ENCODE assay signal across 23 cellular contexts in genomic region chr7:137976700-137977099, GRCh38. TPM values are rescaled to one million over a fixed set of nuclear protein-coding genes. Genes with fewer than 3 reads are reported as not detected.
DNase-seq lines count a peak whose midpoint lies in the region; ATAC-seq, FAIRE-seq and TF ChIP-seq lines count a peak whose summit lies in the region.
"Had no signal": no experiment of that assay in that cellular context is flagged by ENCODE, and none has a peak within 500 bp of the region (broad histone marks: within the 10 kb centered on the region; RNA-seq: fewer than 3 reads in every experiment).

No MANE protein-coding gene starts in this region.

- H3K27me3 ChIP-seq in GM23338 (ENCODE audit: insufficient read depth) (no peaks in the 10 kb centered on the region), astrocyte (ENCODE audit: insufficient read depth, low read length) (no peaks in the 10 kb centered on the region), mucosa of rectum (ENCODE audit: control insufficient read depth in 2 of 2, insufficient read depth in 2 of 2, low read length in 2 of 2) (no peaks in the 10 kb centered on the region), stomach smooth muscle (ENCODE audit: control insufficient read depth in 1 of 2, insufficient read depth in 2 of 2, low read length in 2 of 2) (no peaks in the 10 kb centered on the region)

- H3K4me1 ChIP-seq in GM23338 (ENCODE audit: insufficient read depth) (peaks cover 16% of the 10 kb centered on the region), astrocyte (ENCODE audit: insufficient read depth, low read length) (peaks cover 55% of the 10 kb centered on the region), mucosa of rectum (ENCODE audit: control insufficient read depth in 2 of 2, insufficient read depth in 2 of 2, low read length in 2 of 2) (peaks cover 17 to 18% of the 10 kb centered on the region in 2 donors), stomach smooth muscle (ENCODE audit: control insufficient read depth, insufficient read depth, low read length) (peaks cover 63% of the 10 kb centered on the region)

- no peak overlapping the region for H2AFZ ChIP-seq in GM23338
- H2AFZ ChIP-seq in astrocyte (ENCODE audit: low read depth, low read length): no peak overlapping the region
- H2AFZ ChIP-seq: PC-9 had no signal

- peaks cover 7% of the 10 kb centered on the region for H3K36me3 Mint-ChIP-seq in GM23338 (ENCODE audit: low read depth)
- H3K36me3 Mint-ChIP-seq in astrocyte (ENCODE audit: low read depth, unreplicated experiment): peaks cover 18% of the 10 kb centered on the region

- H4K20me1 ChIP-seq in GM23338 (replicated peaks; ENCODE audit: insufficient read depth) (peaks cover 9% of the 10 kb centered on the region), astrocyte (ENCODE audit: insufficient read depth, low read length) (peaks cover 41% of the 10 kb centered on the region)

- ATAC-seq in GM23338 (no peak), HG02678 (IDR thresholded peaks at IDR 0.05; ENCODE audit: unreplicated experiment) (no peak)
- ATAC-seq: activated T-cell treated with anti-CD3 and anti-CD28 coated beads, Interleukin-2, amount 50 U/mL, for 72 hours; HCT116; naive thymus-derived CD8-positive, alpha-beta T cell; stimulated activated memory B cell treated with anti-CD40 and anti-IgM and Interleukin-4, amounts not matched to agents 10 μg/mL and 1 μg/mL and 100 μg/mL, for 72 hours; WTC11 had no signal

- no peak for TF ChIP-seq POLR2A in GM12892 (IDR thresholded peaks at IDR 0.05; ENCODE audit: low read depth, low read length)

- TF ChIP-seq CTCF in GM23338 (conservative IDR thresholded peaks at IDR 0.05; ENCODE audit: low read depth in 2 of 2) (no peak), astrocyte (IDR thresholded peaks at IDR 0.05; ENCODE audit: insufficient read depth, low read depth, low read length) (no peak)

- H3K27ac ChIP-seq in GM23338 (ENCODE audit: low read depth): peak overlapping the region; percentile 21; the same call in 1 of the 2 replicates
- H3K27ac ChIP-seq in astrocyte (ENCODE audit: low read depth, low read length): peak overlapping the region; percentile 10
- peak overlapping the region; percentile 49 to 51 for H3K27ac ChIP-seq in mucosa of rectum (ENCODE audit: low read depth in 2 of 2, low read length in 2 of 2)
- H3K27ac ChIP-seq in stomach smooth muscle (ENCODE audit: low read length): peak overlapping the region; percentile 11

- no peaks in the 10 kb centered on the region for H3K9me2 ChIP-seq in GM23338 (ENCODE audit: insufficient read depth)

- H3K36me3 ChIP-seq in GM23338 (ENCODE audit: insufficient read depth) (no peaks in the 10 kb centered on the region), astrocyte (ENCODE audit: insufficient read depth, low read length) (peaks cover 5% of the 10 kb centered on the region), mucosa of rectum (ENCODE audit: control insufficient read depth in 2 of 2, insufficient read depth in 2 of 2, low read length in 2 of 2) (no peaks in the 10 kb centered on the region), stomach smooth muscle (ENCODE audit: control insufficient read depth in 2 of 2, insufficient read depth in 2 of 2, low read length in 2 of 2) (no peaks in the 10 kb centered on the region)

- FAIRE-seq in astrocyte (lab: Jason Lieb, UNC): no peak
- FAIRE-seq in GM12892 (lab: Jason Lieb, UNC): no peak
- FAIRE-seq: GM18507, keratinocyte had no signal

- DNase-seq in GM23338 (ENCODE audit: low spot score): no peak
- DNase-seq in astrocyte (ENCODE audit: low read depth): no peak
- DNase-seq in GM12892 (ENCODE audit: insufficient read length): no peak
- DNase-seq in GM03348 (ENCODE audit: low spot score): no peak
- DNase-seq in DMS114 treated with DMSO at 0.1 percent for 48 hours (lab: John Stamatoyannopoulos, UW; ENCODE audit: unreplicated experiment): no peak
- DNase-seq: activated T-cell treated with anti-CD3 and anti-CD28 coated beads, Interleukin-2, amount 50 U/mL, for 72 hours; CD8-positive, alpha-beta memory T cell; effector CD8-positive, alpha-beta T cell; hippocampal formation; naive thymus-derived CD8-positive, alpha-beta T cell; NCI-H1092; NCI-H524; PC-9; psoas muscle had no signal

- H3K79me2 ChIP-seq in GM23338 (replicated peaks; ENCODE audit: insufficient read depth) (peaks cover 97% of the 10 kb centered on the region), astrocyte (ENCODE audit: insufficient read depth, low read length) (peaks cover 96% of the 10 kb centered on the region)

- no peaks in the 10 kb centered on the region for H3K9me3 ChIP-seq in astrocyte (ENCODE audit: insufficient read depth, low read depth, low read length)
- H3K9me3 ChIP-seq in mucosa of rectum (ENCODE audit: control insufficient read depth in 2 of 2, low read length in 2 of 2): no peaks in the 10 kb centered on the region
- H3K9me3 ChIP-seq in stomach smooth muscle (ENCODE audit: control insufficient read depth in 2 of 2, low read length in 2 of 2): no peaks in the 10 kb centered on the region
- H3K9me3 ChIP-seq: psoas muscle had no signal

- no peak overlapping the region for H3K27ac Mint-ChIP-seq in GM23338
- peak overlapping the region; percentile 66 for H3K27ac Mint-ChIP-seq in astrocyte (ENCODE audit: unreplicated experiment)
- H3K27ac Mint-ChIP-seq: activated T-cell treated with anti-CD3 and anti-CD28 coated beads, Interleukin-2, amount 50 U/mL, for 72 hours; memory B cell; naive thymus-derived CD8-positive, alpha-beta T cell; stimulated activated memory B cell treated with anti-CD40 and anti-IgM and Interleukin-4, amounts not matched to agents 10 μg/mL and 1 μg/mL and 100 μg/mL, for 72 hours had no signal

- H3K27me3 Mint-ChIP-seq in GM23338 (ENCODE audit: insufficient read depth, low read depth, poor library complexity) (peaks cover 3% of the 10 kb centered on the region), astrocyte (ENCODE audit: low read depth, unreplicated experiment) (no peaks in the 10 kb centered on the region)
- H3K27me3 Mint-ChIP-seq: CD8-positive, alpha-beta memory T cell; memory B cell; naive thymus-derived CD8-positive, alpha-beta T cell; stimulated activated memory B cell treated with anti-CD40 and anti-IgM and Interleukin-4, amounts not matched to agents 10 μg/mL and 1 μg/mL and 100 μg/mL, for 72 hours had no signal

- peaks cover 22% of the 10 kb centered on the region for H3K4me1 Mint-ChIP-seq in GM23338
- peaks cover 76% of the 10 kb centered on the region for H3K4me1 Mint-ChIP-seq in astrocyte (ENCODE audit: low read depth, unreplicated experiment)

- H3K4me2 ChIP-seq in GM23338: no peak overlapping the region
- H3K4me2 ChIP-seq in astrocyte (ENCODE audit: low read length): no peak overlapping the region

- 0 out of 2 replicates have a peak, but pooled peaks cover 3% of the 10 kb centered on the region for H3F3A ChIP-seq in GM23338 (replicated peaks; ENCODE audit: low read depth)

- no peak overlapping the region for H3K4me3 Mint-ChIP-seq in GM23338
- peak overlapping the region; percentile 37 for H3K4me3 Mint-ChIP-seq in astrocyte (ENCODE audit: unreplicated experiment)
- H3K4me3 Mint-ChIP-seq: activated T-cell treated with anti-CD3 and anti-CD28 coated beads, Interleukin-2, amount 50 U/mL, for 72 hours; CD8-positive, alpha-beta memory T cell; memory B cell; naive thymus-derived CD8-positive, alpha-beta T cell; stimulated activated memory B cell treated with anti-CD40 and anti-IgM and Interleukin-4, amounts not matched to agents 10 μg/mL and 1 μg/mL and 100 μg/mL, for 72 hours; WTC11 had no signal

- H3K4me3 ChIP-seq in GM23338: no peak overlapping the region
- H3K4me3 ChIP-seq in astrocyte (ENCODE audit: insufficient read depth, low read depth, low read length): no peak overlapping the region
- no peak overlapping the region for H3K4me3 ChIP-seq in mucosa of rectum (ENCODE audit: low read length in 2 of 2)
- no peak overlapping the region for H3K4me3 ChIP-seq in stomach smooth muscle (ENCODE audit: low read length in 2 of 2)
- H3K4me3 ChIP-seq: PC-9, psoas muscle had no signal

- H3K9ac ChIP-seq in astrocyte (ENCODE audit: low read length) (no peak overlapping the region), mucosa of rectum (ENCODE audit: low read depth in 1 of 2, low read length in 2 of 2) (no peak overlapping the region), stomach smooth muscle (ENCODE audit: low read length in 2 of 2) (no peak overlapping the region)

- H3K9me3 Mint-ChIP-seq in GM23338 (no peaks in the 10 kb centered on the region), astrocyte (ENCODE audit: unreplicated experiment) (peaks cover 6% of the 10 kb centered on the region)
- H3K9me3 Mint-ChIP-seq: activated T-cell treated with anti-CD3 and anti-CD28 coated beads, Interleukin-2, amount 50 U/mL, for 72 hours; memory B cell; WTC11 had no signal

TF ChIP-seq in GM23338, 12 proteins besides CTCF, POLR2A, EP300 and RAD21 (continues in another document):
- TF ChIP-seq ZNF331 (CRISPR knock-in tag; IDR thresholded peaks at IDR 0.05; ENCODE audit: low read depth): no peak
- TF ChIP-seq JUNB (IDR thresholded peaks at IDR 0.05; ENCODE audit: unreplicated experiment): no peak
- TF ChIP-seq NANOG (IDR thresholded peaks at IDR 0.05; ENCODE audit: borderline replicate concordance): no peak
- TF ChIP-seq EZH2 (IDR thresholded peaks at IDR 0.05; ENCODE audit: low read depth, unreplicated experiment): no peak
- TF ChIP-seq STAT1 (IDR thresholded peaks at IDR 0.05; ENCODE audit: unreplicated experiment): no peak
- no peak for TF ChIP-seq EZH2phosphoT487 (IDR thresholded peaks at IDR 0.05; ENCODE audit: unreplicated experiment)
- TF ChIP-seq ZNF114 (CRISPR knock-in tag; IDR thresholded peaks at IDR 0.05): no peak

RNA-seq across cellular contexts. Expression of gene CREB3L2, which starts 25.2 kb away (rescaled TPM):
- 27.1 and 29.3 TPM in 2 replicates for total RNA-seq in GM23338 (2014; rRNA removed; shearing (Covaris generic))
- 12.2 and 14.5 TPM in 2 replicates for polyA plus RNA-seq in GM23338 (2016; fragmentation: Nextera tagmentation; extraction: Ambion mirVana)
- 116 and 128 TPM in 2 replicates for total RNA-seq in astrocyte
- polyA plus RNA-seq in GM12892 (2012; ENCODE audit: missing spikeins): 13.1 TPM
